ENCODE assay signal across 8 cellular contexts in genomic region chr4:119314356-119314755, GRCh38. TPM values are rescaled to one million over a fixed set of nuclear protein-coding genes. Genes with fewer than 3 reads are reported as not detected.
DNase-seq lines count a peak whose midpoint lies in the region; ATAC-seq and TF ChIP-seq lines count a peak whose summit lies in the region.

No MANE protein-coding gene starts in this region.

- H3K27me3 ChIP-seq in KMS-11 (ENCODE audit: insufficient read depth, low read depth) (no peaks in the 10 kb centered on the region), RWPE2 (ENCODE audit: insufficient read depth, poor library complexity, severe bottlenecking) (no peaks in the 10 kb centered on the region), neural progenitor cell (no peaks in the 10 kb centered on the region), vagina (no peaks in the 10 kb centered on the region)

- DNase-seq in DMS153 treated with DMSO at 0.1 percent for 48 hours (lab: John Stamatoyannopoulos, UW; ENCODE audit: unreplicated experiment) (peak; percentile 77), RWPE2 (ENCODE audit: low spot score) (no peak), epithelial cell of esophagus (ENCODE audit: low read depth) (peak; percentile 62), neural progenitor cell (ENCODE audit: low spot score) (peak; percentile 68), vagina (ENCODE audit: extremely low spot score in 2 of 2) (no peak), T-helper 9 cell (no peak)

- no peaks in the 10 kb centered on the region for H3K9me3 Mint-ChIP-seq in neural progenitor cell

- no peak overlapping the region for H2AFZ ChIP-seq in KMS-11 (ENCODE audit: low read depth)
- H2AFZ ChIP-seq in neural progenitor cell (replicated peaks): no peak overlapping the region

- H3K9ac ChIP-seq in KMS-11 (no peak overlapping the region), neural progenitor cell (no peak overlapping the region)

- H4K20me1 ChIP-seq in KMS-11 (ENCODE audit: insufficient read depth) (no peaks in the 10 kb centered on the region), neural progenitor cell (ENCODE audit: low read depth) (no peaks in the 10 kb centered on the region)

- H3K4me3 Mint-ChIP-seq in neural progenitor cell: no peak overlapping the region

- no peak overlapping the region for H3K27ac Mint-ChIP-seq in neural progenitor cell

- H3K4me1 Mint-ChIP-seq in neural progenitor cell: no peaks in the 10 kb centered on the region

- TF ChIP-seq CTCF in KMS-11 (conservative IDR thresholded peaks at IDR 0.05; ENCODE audit: low read depth, low read length): peak; percentile 52
- peak; percentile 64 for TF ChIP-seq CTCF in RWPE2 (IDR thresholded peaks at IDR 0.05; ENCODE audit: poor library complexity, severe bottlenecking)
- TF ChIP-seq CTCF in epithelial cell of esophagus (IDR thresholded peaks at IDR 0.05; ENCODE audit: insufficient read depth, low read depth, low read length, missing control alignments): peak; percentile 64
- TF ChIP-seq CTCF in neural progenitor cell (IDR thresholded peaks at IDR 0.05): peak; percentile 61
- peak in 1 of 3 experiments; percentile 12 for TF ChIP-seq CTCF in vagina (IDR thresholded peaks at IDR 0.05)

- no peak for TF ChIP-seq POLR2A in vagina (IDR thresholded peaks at IDR 0.05)

- peaks cover 3% of the 10 kb centered on the region for H3K27me3 Mint-ChIP-seq in neural progenitor cell (ENCODE audit: insufficient read depth, low read depth)

- no peaks in the 10 kb centered on the region for H3F3A ChIP-seq in neural progenitor cell (ENCODE audit: low read depth)

- peak; percentile 78 for ATAC-seq in GM18907 (IDR thresholded peaks at IDR 0.05; ENCODE audit: unreplicated experiment)
- peak; percentile 79 for ATAC-seq in RWPE2 (ENCODE audit: low read depth)

- H3K4me2 ChIP-seq in KMS-11: no peak overlapping the region
- no peak overlapping the region for H3K4me2 ChIP-seq in neural progenitor cell

- no peaks in the 10 kb centered on the region for H3K36me3 Mint-ChIP-seq in neural progenitor cell

- intact Hi-C loops in vagina (cut with DNase I): loop anchor here (10.0 kb wide), 1 partner anchor 310 kb away; the partner anchor contains the start of gene PDE5A

- no peaks in the 10 kb centered on the region for H3K9me3 ChIP-seq in RWPE2 (ENCODE audit: severe bottlenecking)
- no peaks in the 10 kb centered on the region for H3K9me3 ChIP-seq in neural progenitor cell (ENCODE audit: low read depth)
- no peaks in the 10 kb centered on the region for H3K9me3 ChIP-seq in vagina

- H3K4me3 ChIP-seq in KMS-11 (IDR thresholded peaks at IDR 0.05; ENCODE audit: insufficient read depth, low read depth, low read length) (no peak overlapping the region), RWPE2 (ENCODE audit: severe bottlenecking) (no peak overlapping the region), epithelial cell of esophagus (ENCODE audit: low read length) (no peak overlapping the region), neural progenitor cell (no peak overlapping the region), vagina (no peak overlapping the region)

- no peak overlapping the region for H3K27ac ChIP-seq in KMS-11
- no peak overlapping the region for H3K27ac ChIP-seq in RWPE2 (ENCODE audit: poor library complexity, severe bottlenecking)
- no peak overlapping the region for H3K27ac ChIP-seq in neural progenitor cell
- H3K27ac ChIP-seq in vagina: no peak overlapping the region

- H3K79me2 ChIP-seq in KMS-11 (ENCODE audit: insufficient read depth, low read depth) (no peaks in the 10 kb centered on the region), neural progenitor cell (ENCODE audit: low read depth) (no peaks in the 10 kb centered on the region)

- H3K36me3 ChIP-seq in KMS-11 (ENCODE audit: insufficient read depth): no peaks in the 10 kb centered on the region
- H3K36me3 ChIP-seq in RWPE2 (ENCODE audit: low read depth): no peaks in the 10 kb centered on the region
- no peaks in the 10 kb centered on the region for H3K36me3 ChIP-seq in neural progenitor cell
- H3K36me3 ChIP-seq in vagina: no peaks in the 10 kb centered on the region

- no peaks in the 10 kb centered on the region for H3K4me1 ChIP-seq in KMS-11 (ENCODE audit: low read depth, poor library complexity, severe bottlenecking)
- no peaks in the 10 kb centered on the region for H3K4me1 ChIP-seq in RWPE2 (ENCODE audit: insufficient read depth, poor library complexity, severe bottlenecking)
- H3K4me1 ChIP-seq in neural progenitor cell: no peaks in the 10 kb centered on the region
- no peaks in the 10 kb centered on the region for H3K4me1 ChIP-seq in vagina

RNA-seq across cellular contexts. Expression of gene FABP2, which starts 7.6 kb away (rescaled TPM):
- total RNA-seq in neural progenitor cell (ENCODE audit: low replicate concordance) (not detected in 2 replicates), vagina (not detected)

Comparison
In these comparisons a context has a peak if more than half of its experiments do, and no peak if none do; other contexts are left out.
1. DNase-seq: peak in DMS153 treated with DMSO at 0.1 percent for 48 hours (single experiment), epithelial cell of esophagus (single experiment) and neural progenitor cell (single experiment); none in RWPE2 (single experiment), vagina (0 of 2) and T-helper 9 cell (single experiment).